ENCODE assay signal across 8 cellular contexts in genomic region chr22:37905534-37906363, GRCh38. TPM values are rescaled to one million over a fixed set of nuclear protein-coding genes. Genes with fewer than 3 reads are reported as not detected.
DNase-seq lines count a peak whose midpoint lies in the region; ATAC-seq and TF ChIP-seq lines count a peak whose summit lies in the region.

Gene MICALL1 (plus strand): TSS chr22:37906297. CDS start chr22:37906423, 126 bp downstream.

- H3K27me3 Mint-ChIP-seq in activated T-cell treated with anti-CD3 and anti-CD28 coated beads, Interleukin-2, amount 50 U/mL, for 4 hours (ENCODE audit: low read depth), result no peaks in the 10 kb centered on the region
- no peaks in the 10 kb centered on the region for H3K27me3 Mint-ChIP-seq in naive B cell

- H3K27ac ChIP-seq in A673 (ENCODE audit: low read depth, low read length, poor library complexity, severe bottlenecking) (peak within 1 kb of the TSS; percentile 57), esophagus muscularis mucosa (replicated peaks in 1 of 4) (peak within 1 kb of the TSS; percentile 95 to 96 (median 96))

- TF ChIP-seq EP300 in esophagus muscularis mucosa (IDR thresholded peaks at IDR 0.05), result no peak

- DNase-seq in A673 (ENCODE audit: low spot score) (peak; percentile 61), NT2/D1 (ENCODE audit: low read depth, low spot score) (no peak), esophagus muscularis mucosa (ENCODE audit: extremely low spot score) (no peak), naive B cell (peak; percentile 76)
- DNase-seq in activated T-cell treated with anti-CD3 and anti-CD28 coated beads, Interleukin-2, amount 50 U/mL, for 4 hours, result peak; percentile 42
- DNase-seq in stimulated activated naive CD8-positive, alpha-beta T cell treated with anti-CD3 and anti-CD28 coated beads, Interleukin-15, Interleukin-2, amounts not matched to agents 100 U/mL and 50 U/mL, for 24 hours, result peak; percentile 79

- no peak for TF ChIP-seq POLR2A in esophagus muscularis mucosa (IDR thresholded peaks at IDR 0.05; ENCODE audit: low read depth)

- H3K9ac ChIP-seq in NT2/D1 (ENCODE audit: insufficient read length, low read depth), result peak within 1 kb of the TSS; percentile 88

- H3K9me3 Mint-ChIP-seq in activated T-cell treated with anti-CD3 and anti-CD28 coated beads, Interleukin-2, amount 50 U/mL, for 4 hours, result no peaks in the 10 kb centered on the region
- no peaks in the 10 kb centered on the region for H3K9me3 Mint-ChIP-seq in naive B cell

- POLR2A ChIA-PET in A673 (lab: Charles Lee; ENCODE audit: low non-redundant PET), result interaction anchor here (0.8 kb wide), 1 partner anchor 343 kb away, joined by 3 read pairs; no protein-coding TSS in a partner anchor

- H3K9me3 ChIP-seq in A673 (ENCODE audit: low read depth, low read length, poor library complexity, severe bottlenecking) (no peaks in the 10 kb centered on the region), NT2/D1 (ENCODE audit: insufficient read depth, low read length) (no peaks in the 10 kb centered on the region), esophagus muscularis mucosa (no peaks in the 10 kb centered on the region)

- BruUV-seq in A673 (replicated peaks; lab: Mats Ljungman, UMichigan), result no TSS peak

- CTCF ChIA-PET in A673 (lab: Charles Lee), result interaction anchor here (0.6 to 1.0 kb wide), 3 partner anchors 16 to 209 kb away, joined by 3 to 4 read pairs (median 3); no protein-coding TSS in a partner anchor

- no peaks in the 10 kb centered on the region for H3K36me3 ChIP-seq in A673 (ENCODE audit: insufficient read depth, low read length, poor library complexity, severe bottlenecking)
- H3K36me3 ChIP-seq in NT2/D1 (ENCODE audit: insufficient read depth, insufficient read length, low read length), result peaks cover 12% of the 10 kb centered on the region
- no peaks in the 10 kb centered on the region for H3K36me3 ChIP-seq in esophagus muscularis mucosa

- ATAC-seq in GM18511 (IDR thresholded peaks at IDR 0.05; ENCODE audit: unreplicated experiment) (peak; percentile 91), HG03108 (IDR thresholded peaks at IDR 0.05; ENCODE audit: unreplicated experiment) (peak; percentile 85), naive B cell (ENCODE audit: low read depth in 2 of 2) (peak; percentile 86 to 92)
- ATAC-seq in activated T-cell treated with anti-CD3 and anti-CD28 coated beads, Interleukin-2, amount 50 U/mL, for 4 hours, result peak; percentile 85 to 87
- ATAC-seq in stimulated activated naive CD8-positive, alpha-beta T cell treated with anti-CD3 and anti-CD28 coated beads, Interleukin-15, Interleukin-2, amounts not matched to agents 100 U/mL and 50 U/mL, for 24 hours, result peak; percentile 83

- peak within 1 kb of the TSS; percentile 58 to 94 (median 80) for H3K27ac Mint-ChIP-seq in naive B cell

- TF ChIP-seq CTCF in A673 (conservative IDR thresholded peaks at IDR 0.05; ENCODE audit: low read depth, low read length) (no peak), esophagus muscularis mucosa (IDR thresholded peaks at IDR 0.05) (peak; percentile 34 to 57 (median 47))

- H3K4me3 ChIP-seq in A673 (ENCODE audit: low read depth, low read length, poor library complexity, severe bottlenecking) (peak within 1 kb of the TSS; percentile 66), NT2/D1 (ENCODE audit: insufficient read length, low read depth) (peak within 1 kb of the TSS; percentile 66), esophagus muscularis mucosa (peak within 1 kb of the TSS; percentile 82 to 98 (median 93))

- H3K27me3 ChIP-seq in A673 (replicated peaks; ENCODE audit: insufficient read depth, low read depth, low read length, poor library complexity), result no peaks in the 10 kb centered on the region
- no peaks in the 10 kb centered on the region for H3K27me3 ChIP-seq in NT2/D1 (ENCODE audit: insufficient read depth, insufficient read length)
- H3K27me3 ChIP-seq in esophagus muscularis mucosa, result no peaks in the 10 kb centered on the region

- WGBS in esophagus muscularis mucosa, result 28% methylated on average over 14 of the region's 90 CpGs

- peaks cover 15% of the 10 kb centered on the region for H3K4me1 ChIP-seq in A673 (ENCODE audit: insufficient read depth, low read length, poor library complexity, severe bottlenecking)
- peaks cover 13% of the 10 kb centered on the region for H3K4me1 ChIP-seq in NT2/D1 (ENCODE audit: insufficient read depth, insufficient read length)
- peaks cover 31 to 67% (median 63%) of the 10 kb centered on the region in 4 donors for H3K4me1 ChIP-seq in esophagus muscularis mucosa

- peaks cover 31% of the 10 kb centered on the region for H3K4me1 Mint-ChIP-seq in activated T-cell treated with anti-CD3 and anti-CD28 coated beads, Interleukin-2, amount 50 U/mL, for 4 hours (ENCODE audit: low read depth)
- H3K4me1 Mint-ChIP-seq in naive B cell, result peaks cover 30 to 40% (median 33%) of the 10 kb centered on the region in 3 donors

- H3K4me3 Mint-ChIP-seq in activated T-cell treated with anti-CD3 and anti-CD28 coated beads, Interleukin-2, amount 50 U/mL, for 4 hours, result peak within 1 kb of the TSS; percentile 80
- H3K4me3 Mint-ChIP-seq in naive B cell, result peak within 1 kb of the TSS; percentile 85 to 93 (median 88)

- intact Hi-C loops in A673 (cut with micrococcal nuclease; ENCODE audit: unreplicated experiment) (no loop called here), esophagus muscularis mucosa (cut with DNase I) (no loop called here)

- no peaks in the 10 kb centered on the region for H3K36me3 Mint-ChIP-seq in activated T-cell treated with anti-CD3 and anti-CD28 coated beads, Interleukin-2, amount 50 U/mL, for 4 hours (ENCODE audit: insufficient read depth)
- H3K36me3 Mint-ChIP-seq in naive B cell, result no peaks in the 10 kb centered on the region

RNA-seq across cellular contexts. Expression of gene MICALL1, which starts in this region (rescaled TPM):
- total RNA-seq in A673 (2021) (32.4 and 33.0 TPM in 2 replicates), esophagus muscularis mucosa (100 to 1,000 TPM in 1 of 4 donors, 10 to 100 TPM in 3; 51.2 to 136 (median 71.2) TPM)
- 10 to 100 TPM; 16.0 to 16.2 (median 16.0) TPM for total RNA-seq in activated T-cell treated with anti-CD3 and anti-CD28 coated beads, Interleukin-2, amount 50 U/mL, for 4 hours
- 1 to 10 TPM; 2.6 to 8.0 (median 3.1) TPM for polyA plus RNA-seq in naive B cell (ENCODE audit: low read depth in 6 of 6)

Comparison
In these comparisons a context has a peak if more than half of its experiments do, and no peak if none do; other contexts are left out.
1. DNase-seq: peak in A673 (single experiment), activated T-cell treated with anti-CD3 and anti-CD28 coated beads, Interleukin-2, amount 50 U/mL, for 4 hours (single experiment), naive B cell (single experiment) and stimulated activated naive CD8-positive, alpha-beta T cell treated with anti-CD3 and anti-CD28 coated beads, Interleukin-15, Interleukin-2, amounts not matched to agents 100 U/mL and 50 U/mL, for 24 hours (single experiment); none in NT2/D1 (single experiment) and esophagus muscularis mucosa (single experiment).
2. Peak in every context shown above with its lines, with median percentiles within 50 percentile points of each other: H3K4me3 ChIP-seq and ATAC-seq.